ENCODE assay signal across 17 cellular contexts in the genomic region with DNA sequence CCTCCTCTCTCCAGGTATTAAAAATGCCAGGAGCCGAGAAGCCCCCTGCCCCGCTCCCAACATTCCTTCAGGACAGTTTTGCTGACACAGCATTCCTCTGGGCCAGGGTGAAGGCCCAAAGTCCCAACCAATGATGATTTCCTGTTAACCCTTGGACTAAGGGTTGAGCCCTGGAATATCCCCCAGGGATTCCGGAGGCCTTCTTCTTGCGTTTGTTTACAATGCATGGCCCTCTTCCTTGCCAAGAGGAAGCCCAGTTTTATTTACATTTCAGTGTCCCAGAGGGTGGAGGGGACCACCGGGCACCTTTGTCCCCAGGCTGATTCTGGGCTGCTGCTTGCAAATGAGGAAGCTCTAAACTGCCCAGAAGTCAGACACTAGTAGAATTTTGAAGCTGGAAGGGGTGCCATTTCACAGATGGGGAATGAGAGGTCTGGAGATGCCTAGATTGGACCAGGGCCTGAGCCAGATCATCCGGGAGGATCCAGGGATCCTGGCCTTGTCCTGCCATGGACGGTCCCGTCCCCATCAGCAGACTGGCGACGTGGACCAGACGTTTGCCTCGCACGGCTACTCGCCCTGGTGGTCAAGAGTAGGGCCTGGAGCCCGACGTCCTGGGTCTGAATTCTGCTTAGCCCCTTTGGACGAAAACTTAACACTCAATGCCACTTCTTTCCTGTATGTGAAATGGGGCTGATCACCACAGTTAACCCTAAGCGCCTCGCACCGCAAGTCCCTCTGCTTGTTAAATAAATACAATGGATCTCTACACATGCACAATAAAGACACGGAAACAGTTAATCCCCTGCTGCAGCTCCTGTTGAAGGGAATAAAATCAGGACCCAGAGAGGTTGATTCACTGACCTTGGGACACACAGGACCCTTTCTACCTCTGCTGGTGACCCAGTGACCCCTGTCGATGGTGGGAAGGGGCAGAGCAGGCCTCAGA. TPM values are rescaled to one million over a fixed set of nuclear protein-coding genes. Genes with fewer than 3 reads are reported as not detected.
A peak's percentile ranks its signal among the peaks of the same experiment; 100 is the strongest.
DNase-seq lines count a peak whose midpoint lies in the region; ATAC-seq and TF ChIP-seq lines count a peak whose summit lies in the region.
"Had no signal": no experiment of that assay in that cellular context is flagged by ENCODE, and none has a peak within 500 bp of the region (broad histone marks: within the 10 kb centered on the region; RNA-seq: fewer than 3 reads in every experiment).

No MANE protein-coding gene starts in this region.

- no peaks in the 10 kb centered on the region for H3K79me2 ChIP-seq in trophoblast cell (ENCODE audit: control insufficient read depth, insufficient read depth, low read length, poor library complexity)

- no peak overlapping the region for H3K14ac ChIP-seq in trophoblast cell (ENCODE audit: low read length)

- no peaks in the 10 kb centered on the region for H3K36me3 ChIP-seq in ES-I3 (ENCODE audit: insufficient read depth, low read length)
- peaks cover 4% of the 10 kb centered on the region for H3K36me3 ChIP-seq in WERI-Rb-1
- H3K36me3 ChIP-seq in trophoblast cell (ENCODE audit: control insufficient read depth in 1 of 2, insufficient read depth in 2 of 2, low read length in 2 of 2) = peaks cover 3% of the 10 kb centered on the region in 2 experiments

- no peak overlapping the region for H3K18ac ChIP-seq in trophoblast cell (ENCODE audit: low read length)

- no peaks in the 10 kb centered on the region for H3K36me3 Mint-ChIP-seq in activated T-cell treated with anti-CD3 and anti-CD28 coated beads, Interleukin-2, amount 50 U/mL, for 4 hours (ENCODE audit: insufficient read depth)

- H3K4me1 ChIP-seq in ES-I3 (ENCODE audit: insufficient read depth, low read length) = peaks cover 14% of the 10 kb centered on the region; the same call in 1 of the 2 replicates
- H3K4me1 ChIP-seq in trophoblast cell (ENCODE audit: control insufficient read depth in 1 of 2, insufficient read depth in 2 of 2, low read length in 2 of 2) = peaks cover 16 to 30% of the 10 kb centered on the region in 2 experiments

- no peak overlapping the region for H2BK120ac ChIP-seq in trophoblast cell (ENCODE audit: insufficient read depth, low read length, poor library complexity)

- H3K9me3 Mint-ChIP-seq in activated T-cell treated with anti-CD3 and anti-CD28 coated beads, Interleukin-2, amount 50 U/mL, for 4 hours = no peaks in the 10 kb centered on the region

- H3K27me3 ChIP-seq in WERI-Rb-1 (ENCODE audit: insufficient read depth, low read depth, severe bottlenecking) = no peaks in the 10 kb centered on the region
- H3K27me3 ChIP-seq in trophoblast cell (ENCODE audit: insufficient read depth, low read length) = peaks cover 4% of the 10 kb centered on the region

- peaks cover 9% of the 10 kb centered on the region for H3K79me1 ChIP-seq in trophoblast cell (ENCODE audit: low read length)

- no peak overlapping the region for H2AFZ ChIP-seq in trophoblast cell (ENCODE audit: insufficient read depth, low read length, poor library complexity)

- H4K12ac ChIP-seq in trophoblast cell (ENCODE audit: low read depth, low read length) = no peak overlapping the region

- no peak for TF ChIP-seq CTCF in WERI-Rb-1 (IDR thresholded peaks at IDR 0.05; ENCODE audit: low read depth, low read length)

- ATAC-seq in sciatic nerve = no peak
- no peak for ATAC-seq in activated T-cell treated with anti-CD3 and anti-CD28 coated beads, Interleukin-2, amount 50 U/mL, for 4 hours
- ATAC-seq: stimulated activated naive CD8-positive, alpha-beta T cell treated with anti-CD3 and anti-CD28 coated beads, Interleukin-15, Interleukin-2, amounts not matched to agents 100 U/mL and 50 U/mL, for 24 hours had no signal

- H3K9me3 ChIP-seq in ES-I3 (ENCODE audit: control insufficient read depth, insufficient read depth, low read length) (no peaks in the 10 kb centered on the region), WERI-Rb-1 (ENCODE audit: severe bottlenecking) (no peaks in the 10 kb centered on the region), iPS-18c (ENCODE audit: control insufficient read depth, insufficient read depth, low read length) (no peaks in the 10 kb centered on the region), trophoblast cell (ENCODE audit: insufficient read depth, low read depth, low read length) (peaks cover 3% of the 10 kb centered on the region)
- H3K9me3 ChIP-seq: HAP-1 had no signal

- intact Hi-C loops in sciatic nerve (cut with DNase I) = no loop called here

- H3K4me3 ChIP-seq in WERI-Rb-1 (ENCODE audit: low read depth, low read length) = peak overlapping the region; percentile 40
- H3K4me3 ChIP-seq in iPS-18c (ENCODE audit: insufficient read depth, low read depth, low read length) = peak overlapping the region; percentile 44
- H3K4me3 ChIP-seq in trophoblast cell (ENCODE audit: low read depth, low read length) = no peak overlapping the region

- peak overlapping the region; percentile 59; the same call in 1 of the 2 replicates for H3K9ac ChIP-seq in ES-I3 (ENCODE audit: low read depth, low read length)
- no peak overlapping the region for H3K9ac ChIP-seq in trophoblast cell (ENCODE audit: low read length)

- H2BK5ac ChIP-seq in trophoblast cell (ENCODE audit: low read depth, low read length, poor library complexity) = no peak overlapping the region

- H3K23ac ChIP-seq in trophoblast cell (ENCODE audit: low read length) = no peak overlapping the region

- no peak overlapping the region for H3K27ac ChIP-seq in WERI-Rb-1
- no peak overlapping the region for H3K27ac ChIP-seq in trophoblast cell (ENCODE audit: low read depth, low read length)

- WGBS in trophoblast cell (ENCODE audit: extremely low coverage, insufficient coverage, insufficient read length) = no CpG with 5 or more reads among the region's 22 CpGs

- H4K8ac ChIP-seq in trophoblast cell (ENCODE audit: low read depth, low read length) = no peak overlapping the region

- peaks cover 2% of the 10 kb centered on the region for H3K4me1 Mint-ChIP-seq in activated T-cell treated with anti-CD3 and anti-CD28 coated beads, Interleukin-2, amount 50 U/mL, for 4 hours (ENCODE audit: low read depth)

- no peak for DNase-seq in WERI-Rb-1
- no peak for DNase-seq in trophoblast cell
- DNase-seq in sciatic nerve (ENCODE audit: low spot score) = no peak
- DNase-seq in activated T-cell treated with anti-CD3 and anti-CD28 coated beads, Interleukin-2, amount 50 U/mL, for 4 hours = no peak
- DNase-seq in NCI-H226 = no peak
- DNase-seq in HK-2 (ENCODE audit: unreplicated experiment) = no peak
- DNase-seq: activated CD8-positive, alpha-beta memory T cell treated with anti-CD3 and anti-CD28 coated beads, Interleukin-2, amount 50 U/mL, for 4 hours; amniotic stem cell; occipital lobe; stimulated activated CD4-positive, alpha-beta T cell treated with anti-CD3 and anti-CD28 coated beads, Interleukin-4, amount 100 ng/mL, for 1 hour had no signal

- H4K91ac ChIP-seq in trophoblast cell (ENCODE audit: low read depth, low read length) = peak overlapping the region; percentile 57

- H2AK5ac ChIP-seq in trophoblast cell (ENCODE audit: low read length) = peak overlapping the region; percentile 6

- H3K4ac ChIP-seq in trophoblast cell (ENCODE audit: low read depth, low read length) = no peak overlapping the region

- H2BK12ac ChIP-seq in trophoblast cell (ENCODE audit: low read length) = no peak overlapping the region

- no peak overlapping the region for H3K4me3 Mint-ChIP-seq in activated T-cell treated with anti-CD3 and anti-CD28 coated beads, Interleukin-2, amount 50 U/mL, for 4 hours

- peaks cover 42% of the 10 kb centered on the region for H3K27me3 Mint-ChIP-seq in activated T-cell treated with anti-CD3 and anti-CD28 coated beads, Interleukin-2, amount 50 U/mL, for 4 hours (ENCODE audit: low read depth)

- H3K4me2 ChIP-seq in trophoblast cell (ENCODE audit: low read length) = no peak overlapping the region

RNA-seq across cellular contexts. Expression of gene CIBAR2, which starts 55.6 kb away (rescaled TPM):
- 0.03 TPM in 1 of 2 replicates, not detected in the other for polyA plus RNA-seq in trophoblast cell (2013)
- not detected for total RNA-seq in sciatic nerve
- not detected for total RNA-seq in activated T-cell treated with anti-CD3 and anti-CD28 coated beads, Interleukin-2, amount 50 U/mL, for 4 hours
- total RNA-seq: Calu3, LHCN-M2, occipital lobe, RPMI7951 had no signal
